31 cellular contexts compared by ENCODE assay signal in the genomic region with DNA sequence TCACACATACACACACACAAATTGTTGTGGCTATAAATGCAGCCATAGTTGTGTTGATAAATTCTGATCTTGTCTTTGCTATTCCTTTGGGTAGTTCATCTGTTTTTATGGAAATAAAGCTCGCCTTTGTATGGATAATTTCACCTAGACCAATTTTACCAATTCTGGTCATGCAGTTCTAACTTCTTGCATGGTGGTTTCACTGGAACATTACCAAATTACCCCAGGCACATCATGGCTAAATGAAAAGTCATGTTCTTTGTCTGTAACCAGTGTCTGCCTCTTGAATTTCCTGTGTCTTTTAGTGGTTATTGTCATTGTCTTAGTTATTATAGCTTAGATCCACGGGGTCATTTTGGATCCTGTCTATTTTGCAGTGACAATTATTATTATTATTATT. TPM values are rescaled to one million over a fixed set of nuclear protein-coding genes. Genes with fewer than 3 reads are reported as not detected.
"Had no signal": no experiment of that assay in that cellular context is flagged by ENCODE, and none has a peak within 500 bp of the region (broad histone marks: within the 10 kb centered on the region; RNA-seq: fewer than 3 reads in every experiment).

No MANE protein-coding gene starts in this region.

- ATAC-seq: activated CD4-positive, alpha-beta T cell treated with anti-CD3 and anti-CD28 coated beads for 36 hours; activated CD8-positive, alpha-beta memory T cell treated with anti-CD3 and anti-CD28 coated beads, Interleukin-2, amount 10 ng/mL, durations not matched to agents 7 days and 5 days; activated CD8-positive, alpha-beta T cell treated with anti-CD3 and anti-CD28 coated beads, Interleukin-2, amount 10 ng/mL, durations not matched to agents 7 days and 5 days; activated naive CD8-positive, alpha-beta T cell treated with anti-CD3 and anti-CD28 coated beads, Interleukin-2, amount 50 U/mL, for 24 hours; body of pancreas; effector memory CD8-positive, alpha-beta T cell; gastrocnemius medialis; heart left ventricle had no signal

- DNase-seq: activated CD4-positive, alpha-beta memory T cell treated with anti-CD3 and anti-CD28 coated beads for 36 hours; activated CD4-positive, alpha-beta T cell treated with anti-CD3 and anti-CD28 coated beads for 36 hours; activated CD4-positive, alpha-beta T cell treated with anti-CD3 and anti-CD28 coated beads, Interleukin-2, amount 10 ng/mL, durations not matched to agents 24 days and 14 days; activated CD4-positive, CD25-positive, alpha-beta regulatory T cell; activated CD4-positive, CD25-positive, alpha-beta regulatory T cell treated with anti-CD3 and anti-CD28 coated beads, Interleukin-2, amount 50 U/mL, for 72 hours; activated CD8-positive, alpha-beta memory T cell treated with anti-CD3 and anti-CD28 coated beads, Interleukin-2, amount 10 ng/mL, durations not matched to agents 7 days and 5 days; activated CD8-positive, alpha-beta memory T cell treated with anti-CD3 and anti-CD28 coated beads, Interleukin-2, amount 50 U/mL, for 4 hours; activated CD8-positive, alpha-beta T cell treated with anti-CD3 and anti-CD28 coated beads, Interleukin-2, amount 10 ng/mL, durations not matched to agents 7 days and 5 days; activated effector memory CD4-positive, alpha-beta T cell treated with anti-CD3 and anti-CD28 coated beads, Interleukin-2, amount 50 U/mL, for 16 hours; activated naive CD4-positive, alpha-beta T cell treated with anti-CD3 and anti-CD28 coated beads for 36 hours; activated naive CD8-positive, alpha-beta T cell treated with anti-CD3 and anti-CD28 coated beads for 36 hours; activated naive CD8-positive, alpha-beta T cell treated with anti-CD3 and anti-CD28 coated beads, Interleukin-2, amount 50 U/mL, for 24 hours; activated T-cell treated with anti-CD3 and anti-CD28 coated beads, Interleukin-2, amount 50 U/mL, for 1 hour; activated T-cell treated with anti-CD3 and anti-CD28 coated beads, Interleukin-2, amount 50 U/mL, for 48 hours; adrenal gland; amygdala; aorta; body of pancreas; cortex of kidney; dermis blood vessel endothelial cell; effector CD4-positive, alpha-beta T cell; effector memory CD8-positive, alpha-beta T cell; foreskin fibroblast; gastrocnemius medialis; glutamatergic neuron; heart left ventricle; T-helper 2 cell had no signal

RNA-seq across cellular contexts. Expression of a gene that starts 50.3 kb away (rescaled TPM):
- total RNA-seq: activated CD4-positive, alpha-beta memory T cell treated with anti-CD3 and anti-CD28 coated beads for 36 hours; activated CD4-positive, alpha-beta T cell treated with anti-CD3 and anti-CD28 coated beads for 36 hours; activated CD4-positive, alpha-beta T cell treated with anti-CD3 and anti-CD28 coated beads, Interleukin-2, amount 10 ng/mL, durations not matched to agents 24 days and 14 days; activated CD8-positive, alpha-beta memory T cell treated with anti-CD3 and anti-CD28 coated beads for 36 hours; activated CD8-positive, alpha-beta memory T cell treated with anti-CD3 and anti-CD28 coated beads, Interleukin-2, amount 10 ng/mL, durations not matched to agents 7 days and 5 days; activated CD8-positive, alpha-beta T cell treated with anti-CD3 and anti-CD28 coated beads, Interleukin-2, amount 10 ng/mL, durations not matched to agents 7 days and 5 days; activated naive CD4-positive, alpha-beta T cell treated with anti-CD3 and anti-CD28 coated beads for 36 hours; activated naive CD8-positive, alpha-beta T cell treated with anti-CD3 and anti-CD28 coated beads for 36 hours; activated T-helper 1 cell treated with anti-CD3 and anti-CD28 coated beads, Interleukin-12 subunit alpha, Interleukin-12 subunit beta, Interleukin-2, Interleukin-4 antibody, amounts not matched to agents 30 ng/mL and 10 ng/mL and 1 ng/mL, durations not matched to agents 14 hours and 24 hours and 36 hours; activated T-helper 2 cell treated with anti-CD3 and anti-CD28 coated beads, Interferon-gamma antibody, Interleukin-2, Interleukin-4, amounts not matched to agents 10 μg/mL and 5 μg/mL and 100 μg/mL, durations not matched to agents 14 hours and 24 hours and 36 hours; body of pancreas; chondrocyte had no signal
- polyA plus RNA-seq: adrenal gland, aorta, heart left ventricle had no signal
